1 cellular context compared by ENCODE assay signal in genomic region chr1:165857046-165857801, GRCh38.
TF ChIP-seq lines count a peak whose summit lies in the region.

No MANE protein-coding gene starts in this region.

TF ChIP-seq in HepG2, 621 proteins besides CTCF, POLR2A, EP300 and RAD21 (continued from another document and continues in another):
- TF ChIP-seq ZNF280D (CRISPR knock-in tag; IDR thresholded peaks at IDR 0.05) (no peak), ZFY (CRISPR knock-in tag; IDR thresholded peaks at IDR 0.05) (no peak), ZNF335 (CRISPR knock-in tag; IDR thresholded peaks at IDR 0.05) (no peak), EHMT2 (IDR thresholded peaks at IDR 0.05; ENCODE audit: borderline replicate concordance, low read depth, low read length) (0 out of 2 replicates have a peak, but pooled peaks have one; percentile 46), BATF2 (CRISPR knock-in tag; IDR thresholded peaks at IDR 0.05) (no peak), ZNF879 (CRISPR knock-in tag; IDR thresholded peaks at IDR 0.05) (no peak), RBFOX2 (IDR thresholded peaks at IDR 0.05; ENCODE audit: low read depth, low read length) (no peak), ZC3H4 (CRISPR knock-in tag; IDR thresholded peaks at IDR 0.05; ENCODE audit: borderline replicate concordance) (no peak), XRCC5 (optimal IDR thresholded peaks at IDR 0.05; ENCODE audit: low read length) (no peak), TFE3 (CRISPR knock-in tag; IDR thresholded peaks at IDR 0.05) (0 out of 2 replicates have a peak, but pooled peaks have one; percentile 51), ZXDC (CRISPR knock-in tag; IDR thresholded peaks at IDR 0.05) (no peak), MAZ (IDR thresholded peaks at IDR 0.05; ENCODE audit: borderline replicate concordance, low read depth, low read length) (no peak), MAZ (CRISPR knock-in tag; IDR thresholded peaks at IDR 0.05; ENCODE audit: low read depth) (no peak), MYPOP (CRISPR knock-in tag; IDR thresholded peaks at IDR 0.05) (no peak), TP53 (CRISPR knock-in tag; conservative IDR thresholded peaks at IDR 0.05) (no peak), PBX2 (CRISPR knock-in tag; IDR thresholded peaks at IDR 0.05) (peak; percentile 33; the same call in 1 of the 2 replicates), ZNF468 (CRISPR knock-in tag; IDR thresholded peaks at IDR 0.05) (no peak), MZF1 (CRISPR knock-in tag; IDR thresholded peaks at IDR 0.05; ENCODE audit: borderline replicate concordance) (no peak), ZGPAT (CRISPR knock-in tag; IDR thresholded peaks at IDR 0.05) (no peak), ZNF614 (CRISPR knock-in tag; IDR thresholded peaks at IDR 0.05; ENCODE audit: borderline replicate concordance) (no peak), CREB1 (IDR thresholded peaks at IDR 0.05) (no peak), CREB1 (CRISPR knock-in tag; IDR thresholded peaks at IDR 0.05) (0 out of 2 replicates have a peak, but pooled peaks have one; percentile 22), CREBL2 (CRISPR knock-in tag; IDR thresholded peaks at IDR 0.05; ENCODE audit: borderline replicate concordance) (no peak), THAP11 (CRISPR knock-in tag; IDR thresholded peaks at IDR 0.05) (0 out of 2 replicates have a peak, but pooled peaks have one; percentile 24), KLF12 (CRISPR knock-in tag; IDR thresholded peaks at IDR 0.05; ENCODE audit: borderline replicate concordance) (no peak), ZMYM4 (CRISPR knock-in tag; IDR thresholded peaks at IDR 0.05) (no peak), ZNF512 (CRISPR knock-in tag; IDR thresholded peaks at IDR 0.05) (no peak), ESRRA (CRISPR knock-in tag; IDR thresholded peaks at IDR 0.05; ENCODE audit: low read depth) (no peak), ZFAT (CRISPR knock-in tag; conservative IDR thresholded peaks at IDR 0.05) (no peak), TGIF2 (CRISPR knock-in tag; IDR thresholded peaks at IDR 0.05) (peak; percentile 80; the same call in 1 of the 2 replicates), UBTF (CRISPR knock-in tag; IDR thresholded peaks at IDR 0.05) (peak; percentile 18; the same call in 1 of the 2 replicates), CSRNP1 (CRISPR knock-in tag; IDR thresholded peaks at IDR 0.05) (no peak), DPF2 (CRISPR knock-in tag; IDR thresholded peaks at IDR 0.05; ENCODE audit: borderline replicate concordance, low read depth) (no peak), ZNF687 (CRISPR knock-in tag; IDR thresholded peaks at IDR 0.05) (0 out of 2 replicates have a peak, but pooled peaks have one; percentile 13), ZNF850 (CRISPR knock-in tag; conservative IDR thresholded peaks at IDR 0.05) (no peak)
